In genomic region chr2:75986617-75987016, GRCh38 we compare ENCODE assay signal across 1 cellular context.
TF ChIP-seq lines count a peak whose summit lies in the region.

No MANE protein-coding gene starts in this region.

TF ChIP-seq in H1, 55 proteins besides CTCF, POLR2A, EP300 and RAD21 (continued from another document):
- TF ChIP-seq USF2 (IDR thresholded peaks at IDR 0.05; ENCODE audit: low read length) (no peak), KDM1A (IDR thresholded peaks at IDR 0.05; ENCODE audit: borderline replicate concordance, low read length) (no peak), BACH1 (IDR thresholded peaks at IDR 0.05; ENCODE audit: low read length) (no peak), TBP (IDR thresholded peaks at IDR 0.05; ENCODE audit: low read depth, low read length) (no peak), SP2 (IDR thresholded peaks at IDR 0.05; ENCODE audit: low read length) (no peak), SUZ12 (IDR thresholded peaks at IDR 0.05; ENCODE audit: low read length) (no peak), ASH2L (IDR thresholded peaks at IDR 0.05; ENCODE audit: low read length) (no peak), NANOG (IDR thresholded peaks at IDR 0.05; ENCODE audit: insufficient read depth, low read depth, low read length, poor library complexity, severe bottlenecking) (no peak), E2F6 (IDR thresholded peaks at IDR 0.05) (no peak), HDAC2 (IDR thresholded peaks at IDR 0.05; ENCODE audit: borderline replicate concordance in 1 of 2, low read depth in 2 of 2, low read length in 2 of 2) (no peak), GTF2F1 (IDR thresholded peaks at IDR 0.05; ENCODE audit: borderline replicate concordance, low read depth, low read length) (no peak), RNF2 (IDR thresholded peaks at IDR 0.05; ENCODE audit: borderline replicate concordance, low read depth, low read length, missing control alignments, poor library complexity, severe bottlenecking) (no peak), CEBPB (IDR thresholded peaks at IDR 0.05; ENCODE audit: low read depth, low read length) (no peak), MAFK (IDR thresholded peaks at IDR 0.05; ENCODE audit: low read depth, low read length) (no peak), SP4 (IDR thresholded peaks at IDR 0.05; ENCODE audit: low read length) (no peak), POU5F1 (IDR thresholded peaks at IDR 0.05; ENCODE audit: low read depth, low read length) (no peak)
